Comparison of ENCODE assay signal across 8 cellular contexts in the genomic region with DNA sequence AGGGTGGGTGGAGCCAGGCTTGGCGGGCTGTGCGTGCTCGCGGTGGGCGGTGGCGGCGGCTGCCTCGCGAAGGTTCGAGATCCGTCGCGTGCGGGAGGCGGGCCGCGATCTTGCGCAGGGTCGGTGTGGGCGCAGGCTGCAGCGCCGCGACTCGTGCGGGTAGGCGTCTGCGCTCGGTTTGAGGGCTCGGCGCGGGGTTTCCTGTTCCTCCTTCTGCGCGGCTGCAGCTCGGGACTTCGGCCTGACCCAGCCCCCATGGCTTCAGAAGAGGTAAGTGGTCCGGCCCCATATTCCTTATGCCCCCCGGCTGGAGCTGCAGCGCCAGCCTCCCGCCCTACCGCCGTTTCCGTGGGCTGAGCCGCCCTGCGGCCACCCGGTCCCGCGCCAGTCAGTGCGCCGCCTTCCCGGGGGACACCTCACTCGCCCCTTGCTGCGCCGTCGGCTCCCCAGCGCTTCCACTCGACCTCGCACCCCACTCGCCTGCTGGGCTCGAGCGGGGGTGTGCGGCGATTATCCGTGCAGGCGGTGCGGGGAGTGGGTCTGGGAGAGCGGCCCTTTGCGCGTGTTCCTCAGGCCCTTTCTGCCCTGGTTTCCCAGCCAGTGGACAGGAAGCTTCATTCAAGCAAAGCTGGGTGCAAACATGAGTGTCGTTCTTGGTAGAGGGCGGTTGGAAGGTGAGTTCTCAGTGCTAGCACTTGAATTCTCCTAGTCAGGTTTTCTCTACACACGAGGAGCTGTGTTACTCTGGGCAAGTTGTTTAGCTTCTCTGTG. TPM values are rescaled to one million over a fixed set of nuclear protein-coding genes. Genes with fewer than 3 reads are reported as not detected.
DNase-seq lines count a peak whose midpoint lies in the region; TF ChIP-seq lines count a peak whose summit lies in the region.

Gene CACYBP, plus strand, starts transcription at position 22 of the 771 bp plus-strand sequence. Its CDS starts 234 bp downstream, at position 256.

- peak within 1 kb of the TSS; percentile 95 for H3K9ac ChIP-seq in neural progenitor cell

- peaks cover 9% of the 10 kb centered on the region for H3F3A ChIP-seq in neural progenitor cell (ENCODE audit: low read depth)

- H3K4me3 Mint-ChIP-seq in neural progenitor cell, result no peak within 1 kb of the TSS

- peak; percentile 68 for DNase-seq in DMS 273 (lab: John Stamatoyannopoulos, UW; ENCODE audit: unreplicated experiment)
- no peak for DNase-seq in DMS 273 treated with DMSO at 0.1 percent for 48 hours (lab: John Stamatoyannopoulos, UW)
- no peak for DNase-seq in HEK293T (ENCODE audit: extremely low spot score)
- peak; percentile 24 for DNase-seq in NCI-H460 (ENCODE audit: extremely low read depth, low read depth)
- DNase-seq in activated CD8-positive, alpha-beta memory T cell treated with anti-CD3 and anti-CD28 coated beads, Interleukin-2, amount 50 U/mL, for 4 hours, result peak; percentile 47
- peak in 1 of 2 donors; percentile 48 for DNase-seq in foreskin fibroblast
- DNase-seq in neural progenitor cell (ENCODE audit: low spot score), result no peak
- DNase-seq in cerebellar nuclear complex (lab: John Stamatoyannopoulos, UW), result no peak

- H3K79me2 ChIP-seq in neural progenitor cell (ENCODE audit: low read depth), result peaks cover 58% of the 10 kb centered on the region

- no peaks in the 10 kb centered on the region for H3K27me3 Mint-ChIP-seq in neural progenitor cell (ENCODE audit: insufficient read depth, low read depth)

- no peaks in the 10 kb centered on the region for H3K36me3 ChIP-seq in neural progenitor cell

- H4K20me1 ChIP-seq in neural progenitor cell (ENCODE audit: low read depth), result peaks cover 27% of the 10 kb centered on the region

- peak within 1 kb of the TSS; percentile 91 for H3K4me2 ChIP-seq in neural progenitor cell

- H3K27ac ChIP-seq in neural progenitor cell, result peak within 1 kb of the TSS; percentile 97

- H3K27ac Mint-ChIP-seq in neural progenitor cell, result peak within 1 kb of the TSS; percentile 89

- peaks cover 21% of the 10 kb centered on the region for H3K4me1 ChIP-seq in neural progenitor cell

- H3K9me3 ChIP-seq in neural progenitor cell (ENCODE audit: low read depth), result no peaks in the 10 kb centered on the region

- no peaks in the 10 kb centered on the region for H3K9me3 Mint-ChIP-seq in neural progenitor cell

- CTCF ChIA-PET in HEK293T (lab: Yijun Ruan, JAX), result no interaction called here

- TF ChIP-seq CTCF in foreskin fibroblast (IDR thresholded peaks at IDR 0.05; ENCODE audit: low read depth, low read length), result no peak
- no peak for TF ChIP-seq CTCF in neural progenitor cell (IDR thresholded peaks at IDR 0.05)

- H3K4me1 Mint-ChIP-seq in neural progenitor cell, result peaks cover 31% of the 10 kb centered on the region

- no peaks in the 10 kb centered on the region for H3K27me3 ChIP-seq in neural progenitor cell

- H3K36me3 Mint-ChIP-seq in neural progenitor cell, result peaks cover 8% of the 10 kb centered on the region

- H3K4me3 ChIP-seq in foreskin fibroblast (ENCODE audit: low read depth in 1 of 2, low read length in 2 of 2), result peak within 1 kb of the TSS; percentile 71 to 80
- H3K4me3 ChIP-seq in neural progenitor cell, result peak within 1 kb of the TSS; percentile 70

- POLR2A ChIA-PET in HEK293T (lab: Yijun Ruan, JAX), result interaction anchor here (0.6 to 3.2 kb wide), 15 partner anchors 8 to 1176 kb away, joined by 3 to 43 read pairs (median 4); partner anchors contain the start of gene MRPS14

- peak within 1 kb of the TSS; percentile 91 for H2AFZ ChIP-seq in neural progenitor cell (replicated peaks)

TF ChIP-seq in HEK293T, 16 proteins besides CTCF, POLR2A, EP300 and RAD21:
- TF ChIP-seq L3MBTL2 (conservative IDR thresholded peaks at IDR 0.05), result peak; percentile 91
- no peak for TF ChIP-seq FOXK2 (IDR thresholded peaks at IDR 0.05)

RNA-seq across cellular contexts. Expression of gene CACYBP, which starts in this region (rescaled TPM):
- total RNA-seq in NCI-H460 (2014; rRNA removed; shearing (Covaris generic)), result 644 and 1,006 TPM in 2 replicates
- polyA plus RNA-seq in NCI-H460 (2014; cell fraction: nucleus; rRNA removed), result 314 and 375 TPM in 2 replicates
- 145 and 166 TPM in 2 replicates for total RNA-seq in neural progenitor cell (ENCODE audit: low replicate concordance)

Comparison
In these comparisons a context has a peak if more than half of its experiments do, and no peak if none do; other contexts are left out.
1. DNase-seq: peak in DMS 273 (single experiment), NCI-H460 (single experiment) and activated CD8-positive, alpha-beta memory T cell treated with anti-CD3 and anti-CD28 coated beads, Interleukin-2, amount 50 U/mL, for 4 hours (single experiment); none in DMS 273 treated with DMSO at 0.1 percent for 48 hours (single experiment), HEK293T (single experiment), neural progenitor cell (single experiment) and cerebellar nuclear complex (0 of 2).